ENCODE assay signal across 14 cellular contexts in the genomic region with DNA sequence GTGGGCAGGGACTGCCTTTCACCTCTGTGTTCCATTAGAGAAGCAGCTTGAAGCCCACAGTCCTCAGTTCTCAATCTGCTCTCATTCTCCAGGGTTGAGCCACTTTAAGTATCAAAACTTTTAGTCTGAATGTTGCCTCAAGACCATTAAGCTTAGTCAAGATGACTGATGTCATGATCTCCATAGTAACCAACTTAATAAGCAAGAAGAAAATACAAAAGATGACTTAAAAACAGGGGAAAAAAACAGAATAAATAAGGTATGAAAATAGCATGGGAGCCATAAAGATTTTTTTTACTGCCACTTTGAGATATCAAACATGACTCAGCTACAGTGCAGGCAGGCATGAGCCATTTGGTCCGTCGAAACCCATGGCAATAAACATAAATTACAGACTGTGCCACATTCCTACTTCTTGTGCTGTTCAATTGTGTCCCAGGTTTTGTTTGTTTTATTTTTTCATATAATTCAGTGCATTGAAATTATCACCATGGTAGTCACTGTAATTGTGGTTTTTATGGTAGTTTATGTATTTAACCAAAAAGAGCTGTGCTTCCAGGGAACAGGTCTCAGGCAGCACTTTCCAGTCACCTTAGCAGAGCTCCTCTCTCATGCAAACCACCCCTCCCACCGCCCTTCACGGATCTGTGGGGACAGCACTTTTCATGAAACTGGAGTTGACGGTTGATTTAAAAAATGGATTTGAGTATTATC.
DNase-seq lines count a peak whose midpoint lies in the region; TF ChIP-seq lines count a peak whose summit lies in the region.
"Had no signal": no experiment of that assay in that cellular context is flagged by ENCODE, and none has a peak within 500 bp of the region (broad histone marks: within the 10 kb centered on the region; RNA-seq: fewer than 3 reads in every experiment).

No MANE protein-coding gene starts in this region.

- peaks cover 22% of the 10 kb centered on the region in 2 experiments for H3K4me1 Mint-ChIP-seq in H9

- no peak overlapping the region for H2BK20ac ChIP-seq in H9 (ENCODE audit: low read depth, low read length, poor library complexity, severe bottlenecking)

- no peak overlapping the region for H2BK12ac ChIP-seq in H9 (ENCODE audit: insufficient read length, low read depth, low read length)

- H3K4me3 Mint-ChIP-seq in H9: no peak overlapping the region

- H3K4me2 ChIP-seq in H9 (ENCODE audit: insufficient read depth, insufficient read length, low read length): no peak overlapping the region

- no peaks in the 10 kb centered on the region for H3K79me2 ChIP-seq in H9 (ENCODE audit: insufficient read depth, low read length)

- H3K9me3 ChIP-seq in MG63: no peaks in the 10 kb centered on the region
- no peaks in the 10 kb centered on the region for H3K9me3 ChIP-seq in H9 (ENCODE audit: control insufficient read depth, low read depth, low read length)

- no peaks in the 10 kb centered on the region for H3K23me2 ChIP-seq in H9 (ENCODE audit: insufficient read length, low read depth, low read length, poor library complexity, severe bottlenecking)

- H4K20me1 ChIP-seq in H9 (ENCODE audit: control insufficient read depth, insufficient read depth, insufficient read length): no peaks in the 10 kb centered on the region

- H3K27ac Mint-ChIP-seq in H9: no peak overlapping the region

- H2BK5ac ChIP-seq in H9 (ENCODE audit: insufficient read length, low read length): no peak overlapping the region

- no CpG with 5 or more reads among the region's 5 CpGs for WGBS in H9 (ENCODE audit: extremely low coverage, insufficient read length, low lambda C conversion rate)

- H3K27me3 Mint-ChIP-seq in H9 (ENCODE audit: low read depth): no peaks in the 10 kb centered on the region; the same call in 1 of the 2 replicates

- H3K56ac ChIP-seq in H9 (ENCODE audit: insufficient read length, low read depth, low read length): no peak overlapping the region

- no peak overlapping the region for H2AK5ac ChIP-seq in H9 (ENCODE audit: insufficient read length, low read length)

- no peak overlapping the region for H3T11ph ChIP-seq in H9 (ENCODE audit: low read length)

- no peaks in the 10 kb centered on the region for H3K27me3 ChIP-seq in MG63
- no peaks in the 10 kb centered on the region for H3K27me3 ChIP-seq in H9 (ENCODE audit: insufficient read depth, low read length)
- H3K27me3 ChIP-seq: cardiac muscle cell had no signal

- TF ChIP-seq CTCF in H9 (conservative IDR thresholded peaks at IDR 0.05): no peak

- no peak overlapping the region for H2BK120ac ChIP-seq in H9 (ENCODE audit: low read depth, low read length, poor library complexity, severe bottlenecking)

- no peak overlapping the region for H2BK15ac ChIP-seq in H9 (ENCODE audit: low read depth, low read length)

- no peak overlapping the region for H3K23ac ChIP-seq in H9 (ENCODE audit: insufficient read length, low read depth, low read length)

- H3K4ac ChIP-seq in H9 (ENCODE audit: low read depth, low read length): no peak overlapping the region

- H3K9me3 Mint-ChIP-seq in H9: no peaks in the 10 kb centered on the region

- no peaks in the 10 kb centered on the region; a peak in 1 of 7 replicates for H3K36me3 Mint-ChIP-seq in H9 (ENCODE audit: insufficient read depth in 1 of 3, low read depth in 3 of 3)

- peak; percentile 68 for DNase-seq in NCI-H2107 treated with DMSO at 0.1 percent for 48 hours (lab: John Stamatoyannopoulos, UW; ENCODE audit: unreplicated experiment)
- no peak for DNase-seq in NCI-H2107 (lab: John Stamatoyannopoulos, UW)
- DNase-seq in MG63: peak; percentile 26
- peak; percentile 47 for DNase-seq in SW480 (ENCODE audit: low spot score)
- peak; percentile 82 for DNase-seq in renal cortical epithelial cell (ENCODE audit: low read depth)
- DNase-seq in H9: no peak
- no peak for DNase-seq in cerebellum (ENCODE audit: low spot score)
- DNase-seq in stimulated activated CD4-positive, alpha-beta T cell treated with anti-CD3 and anti-CD28 coated beads, Interleukin-15, amount 100 ng/mL, for 24 hours: no peak
- DNase-seq: activated CD4-positive, alpha-beta T cell treated with anti-CD3 and anti-CD28 coated beads, Interleukin-2, amount 50 U/mL, for 1 hour; activated gamma-delta T cell; islet precursor cell; stimulated activated CD4-positive, alpha-beta T cell treated with anti-CD3 and anti-CD28 coated beads, Interleukin-2, amount 100 ng/mL, for 24 hours; stimulated activated naive CD8-positive, alpha-beta T cell treated with anti-CD3 and anti-CD28 coated beads, Interleukin-15, Interleukin-2, amounts not matched to agents 100 U/mL and 50 U/mL, for 24 hours had no signal

- no peak overlapping the region for H2AFZ ChIP-seq in H9 (ENCODE audit: low read length)

- no peak overlapping the region for H3K18ac ChIP-seq in H9 (ENCODE audit: insufficient read length, low read depth, low read length)

- no peak overlapping the region for H4K5ac ChIP-seq in H9 (ENCODE audit: insufficient read length, low read depth, low read length)

- H3K36me3 ChIP-seq in MG63: no peaks in the 10 kb centered on the region
- H3K36me3 ChIP-seq: cardiac muscle cell had no signal

- no peak overlapping the region for H3K27ac ChIP-seq in H9 (ENCODE audit: insufficient read length, low read depth, low read length)
- H3K27ac ChIP-seq: cardiac muscle cell had no signal

- H3K4me1 ChIP-seq in H9 (ENCODE audit: insufficient read depth, low read length): peaks cover 3% of the 10 kb centered on the region; the same call in 1 of the 2 replicates

- no peaks in the 10 kb centered on the region for H3K79me1 ChIP-seq in H9 (ENCODE audit: insufficient read depth, low read depth, low read length, poor library complexity, severe bottlenecking)

- H3K14ac ChIP-seq in H9 (ENCODE audit: insufficient read depth, low read length): no peak overlapping the region

- no peak overlapping the region for H3K4me3 ChIP-seq in MG63
- H3K4me3 ChIP-seq: cardiac muscle cell had no signal

- no peak overlapping the region for H3K9ac ChIP-seq in H9 (ENCODE audit: extremely low read depth, insufficient read length, low read length)

- no peak overlapping the region for H4K8ac ChIP-seq in H9 (replicated peaks; ENCODE audit: insufficient read length, low read depth, low read length)

- H4K91ac ChIP-seq in H9 (ENCODE audit: insufficient read length, low read depth, low read length): no peak overlapping the region

Comparison
In these comparisons a context has a peak if more than half of its experiments do, and no peak if none do; other contexts are left out.
1. DNase-seq: peak in NCI-H2107 treated with DMSO at 0.1 percent for 48 hours (single experiment), MG63 (single experiment), SW480 (single experiment) and renal cortical epithelial cell (single experiment); none in NCI-H2107 (single experiment), H9 (single experiment), cerebellum (single experiment) and stimulated activated CD4-positive, alpha-beta T cell treated with anti-CD3 and anti-CD28 coated beads, Interleukin-15, amount 100 ng/mL, for 24 hours (single experiment).